ENCODE assay signal across 25 cellular contexts in genomic region chr12:51801027-51801426, GRCh38. TPM values are rescaled to one million over a fixed set of nuclear protein-coding genes. Genes with fewer than 3 reads are reported as not detected.
"Had no signal": no experiment of that assay in that cellular context is flagged by ENCODE, and none has a peak within 500 bp of the region (broad histone marks: within the 10 kb centered on the region; RNA-seq: fewer than 3 reads in every experiment).

No MANE protein-coding gene starts in this region.

- H3K27me3 Mint-ChIP-seq: dendritic cell treated with granulocyte-macrophage colony-stimulating factor and Interleukin-4, amounts not matched to agents 40 ng/mL and 50 ng/mL, for 4 days had no signal

- H3K27me3 ChIP-seq: colonic mucosa, dorsolateral prefrontal cortex, esophagus muscularis mucosa, esophagus squamous epithelium, foreskin keratinocyte, gastrocnemius medialis, gastroesophageal sphincter, heart left ventricle, hepatocyte had no signal

- H3K36me3 ChIP-seq: colonic mucosa, esophagus muscularis mucosa, esophagus squamous epithelium, gastrocnemius medialis, gastroesophageal sphincter, heart left ventricle, heart right ventricle had no signal

- H3K79me2 ChIP-seq: hepatocyte had no signal

- DNase-seq: colonic mucosa; cortex of kidney; dermis blood vessel endothelial cell; dorsolateral prefrontal cortex; effector CD4-positive, alpha-beta T cell; effector CD8-positive, alpha-beta T cell; effector memory CD4-positive, alpha-beta T cell; effector memory CD8-positive, alpha-beta T cell; endodermal cell; erythroblast; esophagus squamous epithelium; foreskin fibroblast; foreskin keratinocyte; foreskin melanocyte; gastrocnemius medialis; glutamatergic neuron; heart left ventricle; heart right ventricle had no signal

- H3K27ac ChIP-seq: colonic mucosa, coronary artery, dorsolateral prefrontal cortex, epithelial cell of prostate, esophagus muscularis mucosa, esophagus squamous epithelium, foreskin keratinocyte, gastrocnemius medialis, gastroesophageal sphincter, heart left ventricle, heart right ventricle, hepatocyte had no signal

- H3K4me3 ChIP-seq: colonic mucosa, coronary artery, dorsolateral prefrontal cortex, esophagus muscularis mucosa, esophagus squamous epithelium, gastrocnemius medialis, gastroesophageal sphincter, heart left ventricle, heart right ventricle, hepatocyte had no signal

- H3K4me2 ChIP-seq: hepatocyte had no signal

- ATAC-seq: effector memory CD8-positive, alpha-beta T cell; esophagus mucosa; foreskin keratinocyte; gastrocnemius medialis; gastroesophageal sphincter; heart left ventricle; heart right ventricle had no signal

- H3K4me1 ChIP-seq: colonic mucosa, esophagus muscularis mucosa, esophagus squamous epithelium, gastrocnemius medialis, gastroesophageal sphincter, heart left ventricle, heart right ventricle had no signal

- H2AFZ ChIP-seq: hepatocyte had no signal

- H3K4me3 Mint-ChIP-seq: dendritic cell treated with granulocyte-macrophage colony-stimulating factor and Interleukin-4, amounts not matched to agents 40 ng/mL and 50 ng/mL, for 4 days; effector memory CD8-positive, alpha-beta T cell; endodermal cell had no signal

- H3K9me3 ChIP-seq: colonic mucosa, esophagus muscularis mucosa, esophagus squamous epithelium, gastrocnemius medialis, gastroesophageal sphincter, heart left ventricle, heart right ventricle had no signal

- H3K27ac Mint-ChIP-seq: dendritic cell treated with granulocyte-macrophage colony-stimulating factor and Interleukin-4, amounts not matched to agents 40 ng/mL and 50 ng/mL, for 4 days; effector memory CD8-positive, alpha-beta T cell; endodermal cell had no signal

RNA-seq across cellular contexts. Expression of gene FIGNL2, which starts 47.5 kb away (rescaled TPM):
- total RNA-seq: foreskin keratinocyte had no signal
